In the genomic region with DNA sequence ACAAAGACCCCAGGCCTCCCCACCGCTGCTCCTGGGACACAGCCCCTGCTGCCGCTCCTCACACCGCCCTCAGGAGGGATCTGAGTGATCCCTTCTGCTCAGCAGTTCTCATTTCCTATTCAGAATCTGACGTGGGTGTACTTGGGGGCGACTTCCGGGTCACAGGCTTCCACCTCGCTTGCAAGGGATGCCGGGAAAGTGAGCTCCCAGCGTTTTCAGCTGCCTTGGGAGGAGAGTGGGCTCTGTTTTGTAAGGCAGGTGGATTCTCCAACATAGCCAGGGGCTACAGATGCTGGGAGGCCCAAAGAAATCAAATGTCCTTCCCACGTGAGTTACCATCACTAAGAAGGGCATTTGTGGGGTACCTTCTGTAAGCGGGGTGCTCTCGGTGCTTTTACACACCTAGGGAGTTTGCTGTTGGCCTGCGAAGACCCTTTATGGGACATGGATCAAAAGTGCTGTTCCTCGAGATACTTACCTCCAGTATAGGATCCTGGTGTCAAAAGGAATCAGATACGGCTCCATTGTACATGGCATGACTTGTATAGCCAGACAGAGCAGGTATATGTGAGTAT, we compare ENCODE assay signal across 1 cellular context.
TF ChIP-seq lines count a peak whose summit lies in the region.

No MANE protein-coding gene starts in this region.

TF ChIP-seq in K562, 482 proteins besides CTCF, POLR2A, EP300 and RAD21 (continued from another document):
- no peak for TF ChIP-seq ZNF655 (CRISPR knock-in tag; IDR thresholded peaks at IDR 0.05)
- TF ChIP-seq CC2D1A (IDR thresholded peaks at IDR 0.05) = no peak
- no peak for TF ChIP-seq ETS2 (tag; IDR thresholded peaks at IDR 0.05; ENCODE audit: borderline replicate concordance, poor library complexity, severe bottlenecking)
- peak; percentile 99 for TF ChIP-seq POLR2AphosphoS5 (IDR thresholded peaks at IDR 0.05; ENCODE audit: control insufficient read depth, insufficient read depth, low read depth, low read length)
- TF ChIP-seq TBP (optimal IDR thresholded peaks at IDR 0.05; ENCODE audit: low read depth, low read length) = peak; percentile 99
- no peak for TF ChIP-seq ZBTB17 (CRISPR knock-in tag; IDR thresholded peaks at IDR 0.05)
- TF ChIP-seq SRSF3 (IDR thresholded peaks at IDR 0.05; ENCODE audit: insufficient read depth, low read length) = no peak
- TF ChIP-seq GABPB1 (CRISPR knock-in tag; IDR thresholded peaks at IDR 0.05) = peak; percentile 39; the same call in 1 of the 2 replicates
- TF ChIP-seq ELF1 (tag; IDR thresholded peaks at IDR 0.05) = no peak
- TF ChIP-seq RBFOX2 (IDR thresholded peaks at IDR 0.05; ENCODE audit: low read depth, low read length) = peak; percentile 66
- TF ChIP-seq POLR2H (tag; IDR thresholded peaks at IDR 0.05; ENCODE audit: low read depth) = no peak; the same call in none of the 2 replicates
- TF ChIP-seq CUX1 (CRISPR knock-in tag; IDR thresholded peaks at IDR 0.05) = no peak
